Comparison of ENCODE assay signal across 23 cellular contexts in genomic region chr4:142715727-142716126, GRCh38.
"Had no signal": no experiment of that assay in that cellular context is flagged by ENCODE, and none has a peak within 500 bp of the region (broad histone marks: within the 10 kb centered on the region; RNA-seq: fewer than 3 reads in every experiment).

No MANE protein-coding gene starts in this region.

- H3K9me3 Mint-ChIP-seq: mesothelial cell of epicardium; nephron progenitor cell; neural progenitor cell; stimulated activated naive B cell treated with anti-CD40 and anti-IgM and Interleukin-4, amounts not matched to agents 10 μg/mL and 1 μg/mL and 100 μg/mL, for 72 hours; type B pancreatic cell had no signal

- DNase-seq: hypothalamus; immature natural killer cell; kidney; left colon; left lung; mesendoderm; naive B cell; natural killer cell; nephron progenitor cell; ovary; stimulated activated CD4-positive, alpha-beta T cell treated with anti-CD3 and anti-CD28 coated beads, Interleukin-12 subunit alpha, Interleukin-12 subunit beta, amount 100 ng/mL, for 4 hours; stimulated activated CD4-positive, alpha-beta T cell treated with anti-CD3 and anti-CD28 coated beads, Interleukin-15, amount 100 ng/mL, for 24 hours; stimulated activated CD4-positive, alpha-beta T cell treated with anti-CD3 and anti-CD28 coated beads, Interleukin-2, amount 100 ng/mL, for 24 hours; stimulated activated CD4-positive, alpha-beta T cell treated with anti-CD3 and anti-CD28 coated beads, Interleukin-4, amount 100 ng/mL, for 1 hour; stimulated activated naive B cell treated with anti-CD40 and anti-IgM and Interleukin-4, amounts not matched to agents 10 μg/mL and 1 μg/mL and 100 μg/mL, for 72 hours; stimulated activated naive CD8-positive, alpha-beta T cell treated with anti-CD3 and anti-CD28 coated beads, Interleukin-15, Interleukin-2, amounts not matched to agents 100 U/mL and 50 U/mL, for 24 hours; substantia nigra; uterus had no signal

- H3K4me1 Mint-ChIP-seq: immature natural killer cell; naive B cell; natural killer cell; neural progenitor cell; stimulated activated naive B cell treated with anti-CD40 and anti-IgM and Interleukin-4, amounts not matched to agents 10 μg/mL and 1 μg/mL and 100 μg/mL, for 72 hours had no signal

- H3K27ac Mint-ChIP-seq: immature natural killer cell; mesothelial cell of epicardium; naive B cell; natural killer cell; nephron progenitor cell; neural progenitor cell; progenitor cell of endocrine pancreas; stimulated activated naive B cell treated with anti-CD40 and anti-IgM and Interleukin-4, amounts not matched to agents 10 μg/mL and 1 μg/mL and 100 μg/mL, for 72 hours; type B pancreatic cell had no signal

- FAIRE-seq: islet of Langerhans, kidney had no signal

- H3K36me3 Mint-ChIP-seq: immature natural killer cell; naive B cell; natural killer cell; neural progenitor cell; stimulated activated naive B cell treated with anti-CD40 and anti-IgM and Interleukin-4, amounts not matched to agents 10 μg/mL and 1 μg/mL and 100 μg/mL, for 72 hours; type B pancreatic cell had no signal

- H3K4me3 Mint-ChIP-seq: immature natural killer cell; mesothelial cell of epicardium; naive B cell; natural killer cell; nephron progenitor cell; neural progenitor cell; stimulated activated naive B cell treated with anti-CD40 and anti-IgM and Interleukin-4, amounts not matched to agents 10 μg/mL and 1 μg/mL and 100 μg/mL, for 72 hours; type B pancreatic cell had no signal

- H3K27me3 Mint-ChIP-seq: naive B cell; progenitor cell of endocrine pancreas; stimulated activated naive B cell treated with anti-CD40 and anti-IgM and Interleukin-4, amounts not matched to agents 10 μg/mL and 1 μg/mL and 100 μg/mL, for 72 hours; type B pancreatic cell had no signal
